Comparison of ENCODE assay signal across 8 cellular contexts in genomic region chr12:3077572-3078081, GRCh38. TPM values are rescaled to one million over a fixed set of nuclear protein-coding genes. Genes with fewer than 3 reads are reported as not detected.
DNase-seq lines count a peak whose midpoint lies in the region; ATAC-seq and TF ChIP-seq lines count a peak whose summit lies in the region.

No MANE protein-coding gene starts in this region.

- H3K4me3 ChIP-seq in Panc1 (ENCODE audit: low read depth in 2 of 2, low read length in 2 of 2) (peak overlapping the region; percentile 52 to 56), uterus (peak overlapping the region; percentile 88 to 98)

- POLR2A ChIA-PET in Panc1 (lab: Charles Lee): interaction anchor here (0.6 kb wide), 1 partner anchor 731 kb away, joined by 3 read pairs; no protein-coding TSS in a partner anchor

- TF ChIP-seq CTCF in GM13976 (IDR thresholded peaks at IDR 0.05; ENCODE audit: borderline replicate concordance, control extremely low read depth, extremely low read depth, insufficient read depth, missing control alignments) (no peak), Panc1 (IDR thresholded peaks at IDR 0.05) (no peak), uterus (IDR thresholded peaks at IDR 0.05) (no peak)

- BruUV-seq in Panc1 (replicated peaks; lab: Mats Ljungman, UMichigan): no TSS peak

- in situ Hi-C loops in GM13976 (cut with MboI; ENCODE audit: low sequenced_read_pairs, unreplicated experiment): no loop called here
- in situ Hi-C loops in Panc1 (cut with HindIII; ENCODE audit: low pct_unique_long_range_greater_than_20kb, low sequenced_read_pairs): no loop called here

- H3K36me3 ChIP-seq in Panc1 (ENCODE audit: control insufficient read depth, insufficient read depth, low read length) (no peaks in the 10 kb centered on the region), uterus (no peaks in the 10 kb centered on the region)

- peak; percentile 10; the same call in 1 of the 2 replicates for ATAC-seq in Panc1
- no peak for ATAC-seq in GM21528 (IDR thresholded peaks at IDR 0.05; ENCODE audit: low FRiP score, unreplicated experiment)

- CTCF ChIA-PET in Panc1 (lab: Charles Lee): no interaction called here

- H3K9me3 ChIP-seq in Panc1 (ENCODE audit: control insufficient read depth, insufficient read depth, low read depth, low read length) (no peaks in the 10 kb centered on the region), uterus (no peaks in the 10 kb centered on the region)

- H3K4me1 ChIP-seq in Panc1 (ENCODE audit: control insufficient read depth, insufficient read depth, low read length): no peaks in the 10 kb centered on the region; the same call in 1 of the 2 replicates
- H3K4me1 ChIP-seq in uterus: peaks cover 0 to 4% of the 10 kb centered on the region in 2 donors

- 0 out of 2 replicates have a peak overlapping the region, but pooled peaks have one; percentile 4 for H3K27ac ChIP-seq in Panc1 (ENCODE audit: low read length)
- H3K27ac ChIP-seq in uterus: peak overlapping the region; percentile 92 to 95

- no peak for TF ChIP-seq POLR2A in uterus (IDR thresholded peaks at IDR 0.05)

- DNase-seq in GM13976 (ENCODE audit: low spot score) (peak; percentile 44), Panc1 (ENCODE audit: low read depth, low spot score) (no peak), dermis blood vessel endothelial cell (peak; percentile 28), mucosa of gallbladder (ENCODE audit: low spot score) (peak; percentile 33), uterus (peak; percentile 50 to 54), NCI-H1105 treated with DMSO at 0.1 percent for 48 hours (lab: John Stamatoyannopoulos, UW) (no peak), anterior cingulate cortex (lab: John Stamatoyannopoulos, UW) (no peak)

- intact Hi-C loops in Panc1 (cut with micrococcal nuclease; ENCODE audit: unreplicated experiment): loop anchor here (2.0 kb wide), 1 partner anchor 55 kb away; no protein-coding TSS in a partner anchor
- intact Hi-C loops in uterus (cut with DNase I; ENCODE audit: low total_unique reads): loop anchor here (10.0 kb wide), 2 partner anchors 57 to 197 kb away; no protein-coding TSS in a partner anchor

- H3K27me3 ChIP-seq in Panc1 (ENCODE audit: control insufficient read depth, insufficient read depth, low read length) (no peaks in the 10 kb centered on the region), uterus (no peaks in the 10 kb centered on the region)

RNA-seq across cellular contexts. Expression of gene TSPAN9, which starts 0.4 kb away (rescaled TPM):
- total RNA-seq in Panc1 (2021; ENCODE audit: unreplicated experiment) (7.7 TPM), dermis blood vessel endothelial cell (70.8 and 125 TPM in 2 replicates), mucosa of gallbladder (38.7 TPM), uterus (100 to 1,000 TPM in 1 of 4 donors, 10 to 100 TPM in 3; 47.9 to 106 (median 65.1) TPM)
- polyA plus RNA-seq in Panc1 (2012; ENCODE audit: insufficient read length): 14.9 TPM

Comparison
In these comparisons a context has a peak if more than half of its experiments do, and no peak if none do; other contexts are left out.
1. DNase-seq: peak in GM13976 (single experiment), dermis blood vessel endothelial cell (single experiment), mucosa of gallbladder (single experiment) and uterus (2 of 2); none in Panc1 (single experiment), NCI-H1105 treated with DMSO at 0.1 percent for 48 hours (single experiment) and anterior cingulate cortex (0 of 58).